Comparison of ENCODE assay signal across 16 cellular contexts in the genomic region with DNA sequence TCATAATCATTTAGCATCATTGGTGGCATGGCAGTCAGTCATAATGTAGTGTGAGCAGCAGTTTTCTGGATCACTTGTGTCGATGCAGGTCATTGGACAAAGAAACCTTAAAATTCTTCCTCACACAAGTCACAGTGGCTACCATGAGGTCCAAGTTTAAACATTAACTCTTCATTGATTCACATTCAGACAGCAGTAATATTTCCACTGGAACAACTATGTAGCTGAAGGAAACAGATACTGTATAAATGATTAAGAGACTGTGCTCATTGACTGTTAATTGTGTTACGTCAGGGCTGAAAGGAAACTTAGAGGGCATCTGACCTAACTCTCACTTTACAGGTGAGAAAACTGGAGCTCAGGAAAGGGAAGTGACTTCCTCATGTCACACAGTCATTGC.
"Had no signal": no experiment of that assay in that cellular context is flagged by ENCODE, and none has a peak within 500 bp of the region (broad histone marks: within the 10 kb centered on the region; RNA-seq: fewer than 3 reads in every experiment).

No MANE protein-coding gene starts in this region.

- H3K36me3 ChIP-seq: neutrophil, right atrium auricular region had no signal

- H3K4me3 ChIP-seq: hepatocyte, lung, right atrium auricular region, smooth muscle cell had no signal

- ATAC-seq: effector memory CD8-positive, alpha-beta T cell; foreskin keratinocyte; left ventricle myocardium superior had no signal

- H3K9me3 ChIP-seq: neutrophil, right atrium auricular region had no signal

- H3K4me1 ChIP-seq: foreskin keratinocyte, right atrium auricular region had no signal

- H3K27me3 ChIP-seq: foreskin keratinocyte, hepatocyte, neutrophil, right atrium auricular region had no signal

- H3K27ac ChIP-seq: epithelial cell of prostate, foreskin keratinocyte, hepatocyte, neutrophil, right atrium auricular region had no signal

- DNase-seq: cerebellar nuclear complex; effector memory CD8-positive, alpha-beta T cell; foreskin keratinocyte; head of caudate nucleus; left ventricle myocardium superior; mesenchymal stem cell; naive B cell; stimulated activated CD4-positive, alpha-beta T cell treated with anti-CD3 and anti-CD28 coated beads, Interleukin-2, amount 100 ng/mL, for 48 hours; stimulated activated naive CD4-positive, alpha-beta T cell treated with Interleukin-2 at 50 U/mL for 16 hours; trophoblast cell had no signal
